In the genomic region with DNA sequence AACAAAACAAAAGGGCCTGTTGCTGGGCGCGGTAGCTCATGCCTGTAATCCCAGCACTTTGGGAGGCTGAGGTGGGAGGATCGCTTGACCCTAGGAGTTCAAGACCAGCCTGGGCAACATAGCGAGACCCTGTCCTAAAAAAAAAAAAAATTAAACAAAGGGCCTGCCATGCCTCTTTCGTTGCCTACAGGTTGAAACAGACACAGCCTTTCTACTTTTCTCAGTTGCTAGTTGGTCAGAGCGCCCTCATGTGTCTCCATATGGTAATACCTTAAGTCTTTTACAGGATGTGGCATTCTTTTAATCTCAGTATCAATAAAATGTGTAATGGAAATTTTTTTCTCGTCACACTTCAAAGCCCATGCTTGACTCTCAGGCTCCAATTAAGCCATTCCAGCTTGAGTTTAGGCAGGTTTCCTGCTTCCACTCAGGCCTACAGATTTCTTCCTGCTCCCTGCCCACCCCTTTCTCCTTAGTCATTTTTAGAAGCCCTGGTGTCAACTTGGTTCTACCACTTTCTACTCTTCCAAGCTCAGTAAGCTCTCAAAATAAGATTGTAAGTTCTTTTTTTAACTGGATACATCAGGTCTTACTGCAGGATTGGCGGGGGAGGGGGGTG, we compare ENCODE assay signal across 8 cellular contexts. TPM values are rescaled to one million over a fixed set of nuclear protein-coding genes. Genes with fewer than 3 reads are reported as not detected.
DNase-seq lines count a peak whose midpoint lies in the region; ATAC-seq and TF ChIP-seq lines count a peak whose summit lies in the region.

No MANE protein-coding gene starts in this region.

- no peak overlapping the region for H3K4me3 ChIP-seq in GM12864 (ENCODE audit: low read depth, low read length)

- no peaks in the 10 kb centered on the region for H3K27me3 Mint-ChIP-seq in activated CD4-positive, alpha-beta T cell treated with anti-CD3 and anti-CD28 coated beads, Interleukin-2, amount 10 ng/mL, durations not matched to agents 24 days and 14 days

- intact Hi-C loops in activated CD4-positive, alpha-beta T cell treated with anti-CD3 and anti-CD28 coated beads, Interleukin-2, amount 10 ng/mL, durations not matched to agents 24 days and 14 days (cut with micrococcal nuclease): loop anchor here (2.0 to 10.0 kb wide), 2 partner anchors 147 to 1219 kb away; a partner anchor contains a TSS

- no peak overlapping the region for H3K4me3 Mint-ChIP-seq in activated CD4-positive, alpha-beta T cell treated with anti-CD3 and anti-CD28 coated beads, Interleukin-2, amount 10 ng/mL, durations not matched to agents 24 days and 14 days

- TF ChIP-seq CTCF in 22Rv1 (IDR thresholded peaks at IDR 0.05): peak; percentile 71
- TF ChIP-seq CTCF in GM12864 (IDR thresholded peaks at IDR 0.05; ENCODE audit: low read depth, low read length, missing control alignments): peak; percentile 55

- H3K27ac ChIP-seq in 22Rv1: no peak overlapping the region

- peak; percentile 40 for ATAC-seq in esophagus mucosa
- no peak for ATAC-seq in HG03342 (IDR thresholded peaks at IDR 0.05; ENCODE audit: unreplicated experiment)

- peaks cover 37% of the 10 kb centered on the region for H3K4me1 Mint-ChIP-seq in activated CD4-positive, alpha-beta T cell treated with anti-CD3 and anti-CD28 coated beads, Interleukin-2, amount 10 ng/mL, durations not matched to agents 24 days and 14 days

- DNase-seq in GM12864 (ENCODE audit: low read depth) (no peak), NCI-H2196 treated with DMSO at 0.1 percent for 48 hours (lab: John Stamatoyannopoulos, UW; ENCODE audit: unreplicated experiment) (peak; percentile 13), globus pallidus (ENCODE audit: low spot score) (no peak)
- peak; percentile 90 for DNase-seq in activated CD4-positive, alpha-beta T cell treated with anti-CD3 and anti-CD28 coated beads, Interleukin-2, amount 10 ng/mL, durations not matched to agents 24 days and 14 days
- DNase-seq in stimulated activated CD4-positive, alpha-beta T cell treated with anti-CD3 and anti-CD28 coated beads, Interleukin-1b, Interleukin-23, amount 100 ng/mL, for 48 hours: peak; percentile 35

- peak overlapping the region; percentile 99 for H3K27ac Mint-ChIP-seq in activated CD4-positive, alpha-beta T cell treated with anti-CD3 and anti-CD28 coated beads, Interleukin-2, amount 10 ng/mL, durations not matched to agents 24 days and 14 days

- no peaks in the 10 kb centered on the region for H3K9me3 Mint-ChIP-seq in activated CD4-positive, alpha-beta T cell treated with anti-CD3 and anti-CD28 coated beads, Interleukin-2, amount 10 ng/mL, durations not matched to agents 24 days and 14 days

- H3K36me3 Mint-ChIP-seq in activated CD4-positive, alpha-beta T cell treated with anti-CD3 and anti-CD28 coated beads, Interleukin-2, amount 10 ng/mL, durations not matched to agents 24 days and 14 days (ENCODE audit: low read depth): no peaks in the 10 kb centered on the region

RNA-seq across cellular contexts. Expression of a gene that starts 4.6 kb away (rescaled TPM):
- 0.35 and 0.45 TPM in 2 replicates for total RNA-seq in activated CD4-positive, alpha-beta T cell treated with anti-CD3 and anti-CD28 coated beads, Interleukin-2, amount 10 ng/mL, durations not matched to agents 24 days and 14 days
- total RNA-seq in esophagus mucosa: not detected

RNA-seq across cellular contexts. Expression of a gene that starts 37.7 kb away (rescaled TPM):
- total RNA-seq in activated CD4-positive, alpha-beta T cell treated with anti-CD3 and anti-CD28 coated beads, Interleukin-2, amount 10 ng/mL, durations not matched to agents 24 days and 14 days: 2,109 and 2,135 TPM in 2 replicates
- total RNA-seq in esophagus mucosa: 2,055 TPM

Comparison
In these comparisons a context has a peak if more than half of its experiments do, and no peak if none do; other contexts are left out.
1. DNase-seq: peak in NCI-H2196 treated with DMSO at 0.1 percent for 48 hours (single experiment), activated CD4-positive, alpha-beta T cell treated with anti-CD3 and anti-CD28 coated beads, Interleukin-2, amount 10 ng/mL, durations not matched to agents 24 days and 14 days (single experiment) and stimulated activated CD4-positive, alpha-beta T cell treated with anti-CD3 and anti-CD28 coated beads, Interleukin-1b, Interleukin-23, amount 100 ng/mL, for 48 hours (single experiment); none in GM12864 (single experiment) and globus pallidus (single experiment).